Comparison of ENCODE assay signal across 17 cellular contexts in genomic region chr21:31078796-31079195, GRCh38. TPM values are rescaled to one million over a fixed set of nuclear protein-coding genes. Genes with fewer than 3 reads are reported as not detected.
DNase-seq lines count a peak whose midpoint lies in the region; ATAC-seq and TF ChIP-seq lines count a peak whose summit lies in the region.
"Had no signal": no experiment of that assay in that cellular context is flagged by ENCODE, and none has a peak within 500 bp of the region (broad histone marks: within the 10 kb centered on the region; RNA-seq: fewer than 3 reads in every experiment).

No MANE protein-coding gene starts in this region.

- H3K36me3 ChIP-seq in aorta (ENCODE audit: control insufficient read depth in 1 of 2, insufficient read depth in 2 of 2, low read length in 1 of 2): no peaks in the 10 kb centered on the region
- H3K36me3 ChIP-seq in PC-3 (ENCODE audit: low read depth, low read length): no peaks in the 10 kb centered on the region
- H3K36me3 ChIP-seq: transverse colon had no signal

- no peak for DNase-seq in activated naive CD8-positive, alpha-beta T cell treated with anti-CD3 and anti-CD28 coated beads, Interleukin-2, amount 50 U/mL, for 24 hours
- no peak for DNase-seq in activated naive CD8-positive, alpha-beta T cell treated with anti-CD3 and anti-CD28 coated beads for 36 hours
- no peak for DNase-seq in aorta
- no peak for DNase-seq in PC-3
- no peak for DNase-seq in DMS114 treated with DMSO at 0.1 percent for 48 hours (lab: John Stamatoyannopoulos, UW; ENCODE audit: unreplicated experiment)
- DNase-seq: activated B cell treated with CpG ODN at 0.5 μM for 24 hours; activated naive CD4-positive, alpha-beta T cell treated with anti-CD3 and anti-CD28 coated beads, Interleukin-2, amount 10 ng/mL, durations not matched to agents 7 days and 5 days; AML-193; kidney glomerular epithelial cell; NCI-H524; transverse colon had no signal

- no peak overlapping the region for H2AFZ ChIP-seq in PC-3 (ENCODE audit: low read length)

- H3K4me1 Mint-ChIP-seq in activated naive CD8-positive, alpha-beta T cell treated with anti-CD3 and anti-CD28 coated beads, Interleukin-2, amount 50 U/mL, for 24 hours: peaks cover 4% of the 10 kb centered on the region
- peaks cover 5% of the 10 kb centered on the region for H3K4me1 Mint-ChIP-seq in activated naive CD8-positive, alpha-beta T cell treated with anti-CD3 and anti-CD28 coated beads for 36 hours
- H3K4me1 Mint-ChIP-seq: activated B cell treated with CpG ODN at 0.5 μM for 24 hours had no signal

- intact Hi-C loops in aorta (cut with DNase I): no loop called here
- intact Hi-C loops in PC-3 (cut with micrococcal nuclease): no loop called here

- H3K27me3 Mint-ChIP-seq in activated naive CD8-positive, alpha-beta T cell treated with anti-CD3 and anti-CD28 coated beads, Interleukin-2, amount 50 U/mL, for 24 hours: peaks cover 2% of the 10 kb centered on the region
- peaks cover 4% of the 10 kb centered on the region for H3K27me3 Mint-ChIP-seq in activated naive CD8-positive, alpha-beta T cell treated with anti-CD3 and anti-CD28 coated beads for 36 hours

- no TSS peak for BruUV-seq in PC-3 (replicated peaks; lab: Mats Ljungman, UMichigan)

- no peak overlapping the region for H3K27ac Mint-ChIP-seq in activated naive CD8-positive, alpha-beta T cell treated with anti-CD3 and anti-CD28 coated beads, Interleukin-2, amount 50 U/mL, for 24 hours
- H3K27ac Mint-ChIP-seq in activated naive CD8-positive, alpha-beta T cell treated with anti-CD3 and anti-CD28 coated beads for 36 hours: no peak overlapping the region
- H3K27ac Mint-ChIP-seq: activated B cell treated with CpG ODN at 0.5 μM for 24 hours; activated naive CD4-positive, alpha-beta T cell treated with anti-CD3 and anti-CD28 coated beads, Interleukin-2, amount 10 ng/mL, durations not matched to agents 7 days and 5 days had no signal

- H3K4me1 ChIP-seq in aorta (ENCODE audit: control insufficient read depth in 1 of 2, insufficient read depth in 2 of 2, low read length in 2 of 2) (no peaks in the 10 kb centered on the region), PC-3 (ENCODE audit: insufficient read depth, low read length) (no peaks in the 10 kb centered on the region)
- H3K4me1 ChIP-seq: transverse colon had no signal

- no peak for TF ChIP-seq CTCF in PC-3 (conservative IDR thresholded peaks at IDR 0.05; ENCODE audit: low read depth, low read length)

- H3K9me3 ChIP-seq in aorta (ENCODE audit: control insufficient read depth, low read length) (no peaks in the 10 kb centered on the region), PC-3 (ENCODE audit: low read length) (no peaks in the 10 kb centered on the region)
- H3K9me3 ChIP-seq: transverse colon had no signal

- H3F3A ChIP-seq in PC-3 (ENCODE audit: low read length, unreplicated experiment): no peaks in the 10 kb centered on the region

- H3K27ac ChIP-seq in aorta (ENCODE audit: low read depth in 1 of 2, low read length in 2 of 2) (no peak overlapping the region), PC-3 (ENCODE audit: low read length) (no peak overlapping the region)
- H3K27ac ChIP-seq: coronary artery, transverse colon had no signal

- CTCF ChIA-PET in PC-3 (lab: Charles Lee): no interaction called here

- H3K9me3 Mint-ChIP-seq in activated naive CD8-positive, alpha-beta T cell treated with anti-CD3 and anti-CD28 coated beads, Interleukin-2, amount 50 U/mL, for 24 hours: no peaks in the 10 kb centered on the region
- no peaks in the 10 kb centered on the region for H3K9me3 Mint-ChIP-seq in activated naive CD8-positive, alpha-beta T cell treated with anti-CD3 and anti-CD28 coated beads for 36 hours
- H3K9me3 Mint-ChIP-seq: activated B cell treated with CpG ODN at 0.5 μM for 24 hours; activated naive CD4-positive, alpha-beta T cell treated with anti-CD3 and anti-CD28 coated beads, Interleukin-2, amount 10 ng/mL, durations not matched to agents 7 days and 5 days had no signal

- H4K20me1 ChIP-seq in PC-3 (ENCODE audit: low read length): no peaks in the 10 kb centered on the region

- no peaks in the 10 kb centered on the region for H3K36me3 Mint-ChIP-seq in activated naive CD8-positive, alpha-beta T cell treated with anti-CD3 and anti-CD28 coated beads, Interleukin-2, amount 50 U/mL, for 24 hours (ENCODE audit: low read depth)
- H3K36me3 Mint-ChIP-seq in activated naive CD8-positive, alpha-beta T cell treated with anti-CD3 and anti-CD28 coated beads for 36 hours: no peaks in the 10 kb centered on the region
- H3K36me3 Mint-ChIP-seq: activated naive CD4-positive, alpha-beta T cell treated with anti-CD3 and anti-CD28 coated beads, Interleukin-2, amount 10 ng/mL, durations not matched to agents 7 days and 5 days had no signal

- H3K27me3 ChIP-seq in aorta (ENCODE audit: control insufficient read depth in 1 of 2, insufficient read depth in 2 of 2, low read length in 1 of 2) (no peaks in the 10 kb centered on the region), PC-3 (ENCODE audit: low read length) (peaks cover 47% of the 10 kb centered on the region)
- H3K27me3 ChIP-seq: transverse colon had no signal

- H3K9ac ChIP-seq in PC-3 (ENCODE audit: low read length): no peak overlapping the region

- WGBS in aorta, 2 donors: 56 to 60% methylated on average over 4 of the region's 4 CpGs

- no peak overlapping the region for H3K4me3 Mint-ChIP-seq in activated naive CD8-positive, alpha-beta T cell treated with anti-CD3 and anti-CD28 coated beads, Interleukin-2, amount 50 U/mL, for 24 hours
- H3K4me3 Mint-ChIP-seq in activated naive CD8-positive, alpha-beta T cell treated with anti-CD3 and anti-CD28 coated beads for 36 hours: no peak overlapping the region
- H3K4me3 Mint-ChIP-seq: activated B cell treated with CpG ODN at 0.5 μM for 24 hours; activated naive CD4-positive, alpha-beta T cell treated with anti-CD3 and anti-CD28 coated beads, Interleukin-2, amount 10 ng/mL, durations not matched to agents 7 days and 5 days had no signal

- no peaks in the 10 kb centered on the region for H3K9me2 ChIP-seq in PC-3 (replicated peaks; ENCODE audit: low read length)

- no peak overlapping the region for H3K4me2 ChIP-seq in PC-3 (ENCODE audit: low read length)

- H3K4me3 ChIP-seq in aorta (ENCODE audit: low read length in 2 of 2): no peak overlapping the region
- no peak overlapping the region for H3K4me3 ChIP-seq in PC-3 (ENCODE audit: low read length)
- H3K4me3 ChIP-seq: coronary artery, transverse colon had no signal

- peak; percentile 49 for ATAC-seq in activated naive CD8-positive, alpha-beta T cell treated with anti-CD3 and anti-CD28 coated beads, Interleukin-2, amount 50 U/mL, for 24 hours
- ATAC-seq in GM21786 (IDR thresholded peaks at IDR 0.05; ENCODE audit: unreplicated experiment) (peak; percentile 64), HG03469 (IDR thresholded peaks at IDR 0.05; ENCODE audit: unreplicated experiment) (peak; percentile 74), aorta (ENCODE audit: low FRiP score) (peak; percentile 7), PC-3 (no peak), HG03571 (IDR thresholded peaks at IDR 0.05; ENCODE audit: unreplicated experiment) (no peak)

- POLR2A ChIA-PET in PC-3 (lab: Charles Lee; ENCODE audit: unreplicated experiment): no interaction called here

- no peaks in the 10 kb centered on the region for H3K79me2 ChIP-seq in PC-3 (ENCODE audit: low read length)

RNA-seq across cellular contexts. Expression of gene KRTAP19-8, which starts 40.5 kb away (rescaled TPM):
- total RNA-seq in activated naive CD8-positive, alpha-beta T cell treated with anti-CD3 and anti-CD28 coated beads for 36 hours: not detected
- total RNA-seq in aorta (not detected), PC-3 (2014; rRNA removed) (not detected in 2 replicates)
- polyA plus RNA-seq in aorta: not detected
- total RNA-seq: activated B cell treated with CpG ODN at 0.5 μM for 24 hours, fibroblast of villous mesenchyme, myocyte, transverse colon had no signal

Comparison
In these comparisons a context has a peak if more than half of its experiments do, and no peak if none do; other contexts are left out.
1. ATAC-seq: peak in activated naive CD8-positive, alpha-beta T cell treated with anti-CD3 and anti-CD28 coated beads, Interleukin-2, amount 50 U/mL, for 24 hours (single experiment), GM21786 (single experiment), HG03469 (single experiment) and aorta (single experiment); none in PC-3 (single experiment) and HG03571 (single experiment).